ENCODE assay signal across 19 cellular contexts in the genomic region with DNA sequence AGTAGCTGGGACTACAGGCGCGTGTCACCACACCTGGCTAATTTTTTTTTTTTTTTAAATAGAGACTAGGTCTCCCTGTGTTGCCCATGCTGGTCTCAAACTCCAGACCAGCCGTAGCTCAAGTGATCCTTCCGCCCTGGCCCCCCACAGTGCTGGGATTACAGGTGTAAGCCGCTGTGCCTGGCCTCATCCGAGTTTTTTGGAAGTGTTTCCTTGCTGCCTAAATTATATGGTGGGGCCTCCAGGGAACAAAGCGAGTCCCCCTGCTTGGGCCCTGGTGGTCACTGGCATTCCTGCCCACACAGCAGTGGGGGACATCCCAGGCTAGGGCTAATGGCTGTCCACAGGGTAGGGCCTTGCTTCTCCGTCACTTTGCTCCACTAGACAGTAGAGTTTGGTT.
DNase-seq lines count a peak whose midpoint lies in the region; ATAC-seq and TF ChIP-seq lines count a peak whose summit lies in the region.
"Had no signal": no experiment of that assay in that cellular context is flagged by ENCODE, and none has a peak within 500 bp of the region (broad histone marks: within the 10 kb centered on the region; RNA-seq: fewer than 3 reads in every experiment).

No MANE protein-coding gene starts in this region.

- H3K79me2 ChIP-seq in hepatocyte: no peaks in the 10 kb centered on the region

- no peaks in the 10 kb centered on the region for H3K4me1 Mint-ChIP-seq in osteocyte (ENCODE audit: unreplicated experiment)
- H3K4me1 Mint-ChIP-seq: B cell had no signal

- peaks cover 11% of the 10 kb centered on the region for H3K27me3 Mint-ChIP-seq in osteocyte (ENCODE audit: unreplicated experiment)
- H3K27me3 Mint-ChIP-seq: CD4-positive, alpha-beta T cell had no signal

- no peak overlapping the region for H3K4me2 ChIP-seq in hepatocyte
- H3K4me2 ChIP-seq: A549; BLaER1 treated with 17β-estradiol and CSF1 and Interleukin-3, amounts not matched to agents 10 nM and 100 nM had no signal

- H3K27me3 ChIP-seq in hepatocyte: no peaks in the 10 kb centered on the region
- H3K27me3 ChIP-seq: BLaER1 treated with 17β-estradiol and CSF1 and Interleukin-3, amounts not matched to agents 10 nM and 100 nM had no signal

- no peak for ATAC-seq in HG02763 (IDR thresholded peaks at IDR 0.05; ENCODE audit: unreplicated experiment)
- ATAC-seq: A549; CD8-positive, alpha-beta T cell; GM12878 had no signal

- no peaks in the 10 kb centered on the region for H4K20me1 ChIP-seq in hepatocyte (ENCODE audit: insufficient read depth, poor library complexity, severe bottlenecking)

- no peaks in the 10 kb centered on the region for H3K9me3 ChIP-seq in hepatocyte (ENCODE audit: low read depth)
- H3K9me3 ChIP-seq: A549, Caco-2 had no signal

- H3K36me3 ChIP-seq in hepatocyte (replicated peaks; ENCODE audit: insufficient read depth, low read depth): no peaks in the 10 kb centered on the region

- H3K27ac Mint-ChIP-seq in osteocyte (ENCODE audit: unreplicated experiment): no peak overlapping the region
- H3K27ac Mint-ChIP-seq: B cell; CD4-positive, alpha-beta T cell; CD8-positive, alpha-beta T cell had no signal

- H3K4me3 Mint-ChIP-seq in osteocyte (ENCODE audit: unreplicated experiment): no peak overlapping the region
- H3K4me3 Mint-ChIP-seq: B cell; CD4-positive, alpha-beta T cell; CD8-positive, alpha-beta T cell had no signal

- WGBS in hepatocyte (ENCODE audit: low lambda C conversion rate, missing lambda C conversion rate): 90% methylated on average over 8 of the region's 8 CpGs

- TF ChIP-seq CTCF in hepatocyte (IDR thresholded peaks at IDR 0.05; ENCODE audit: poor library complexity): no peak
- no peak for TF ChIP-seq CTCF in osteocyte (IDR thresholded peaks at IDR 0.05)

- DNase-seq in hepatocyte (ENCODE audit: low spot score) (peak; percentile 1), mesenteric fat pad (ENCODE audit: low spot score) (peak; percentile 39), osteocyte (ENCODE audit: extremely low spot score, unreplicated experiment) (peak; percentile 77), cerebellar cortex (ENCODE audit: low spot score) (no peak)
- DNase-seq in stimulated activated CD4-positive, alpha-beta T cell treated with anti-CD3 and anti-CD28 coated beads, Interleukin-1b, Interleukin-23, amount 100 ng/mL, for 48 hours: no peak
- DNase-seq: AML-193; Caco-2; Calu3; CD4-positive, alpha-beta T cell; CD8-positive, alpha-beta T cell; DMS79 treated with DMSO at 0.1 percent for 48 hours; GDM1 had no signal

- H3K9me3 Mint-ChIP-seq in osteocyte (ENCODE audit: unreplicated experiment): no peaks in the 10 kb centered on the region
- H3K9me3 Mint-ChIP-seq: CD4-positive, alpha-beta T cell; CD8-positive, alpha-beta T cell had no signal

- H3K4me1 ChIP-seq in hepatocyte (ENCODE audit: insufficient read depth): no peaks in the 10 kb centered on the region
- H3K4me1 ChIP-seq: A549, Caco-2 had no signal

- H3K36me3 Mint-ChIP-seq in osteocyte (ENCODE audit: unreplicated experiment): no peaks in the 10 kb centered on the region
- H3K36me3 Mint-ChIP-seq: CD8-positive, alpha-beta T cell had no signal

- no peak overlapping the region for H3K4me3 ChIP-seq in hepatocyte
- H3K4me3 ChIP-seq: A549; BLaER1 treated with 17β-estradiol and CSF1 and Interleukin-3, amounts not matched to agents 10 nM and 100 nM; GM12878 had no signal

- H3K9me2 ChIP-seq in hepatocyte (replicated peaks; ENCODE audit: insufficient read depth): no peaks in the 10 kb centered on the region

- no peak overlapping the region for H3K27ac ChIP-seq in hepatocyte
- H3K27ac ChIP-seq: 22Rv1; A549; BLaER1 treated with 17β-estradiol and CSF1 and Interleukin-3, amounts not matched to agents 10 nM and 100 nM; C4-2B had no signal

- H2AFZ ChIP-seq in hepatocyte: no peak overlapping the region

Comparison
In these comparisons a context has a peak if more than half of its experiments do, and no peak if none do; other contexts are left out.
1. DNase-seq: peak in hepatocyte (single experiment), mesenteric fat pad (single experiment) and osteocyte (single experiment); none in cerebellar cortex (single experiment) and stimulated activated CD4-positive, alpha-beta T cell treated with anti-CD3 and anti-CD28 coated beads, Interleukin-1b, Interleukin-23, amount 100 ng/mL, for 48 hours (single experiment).